8 cellular contexts compared by ENCODE assay signal in genomic region chr17:35373532-35373983, GRCh38. TPM values are rescaled to one million over a fixed set of nuclear protein-coding genes. Genes with fewer than 3 reads are reported as not detected.
A peak's percentile ranks its signal among the peaks of the same experiment; 100 is the strongest.
DNase-seq lines count a peak whose midpoint lies in the region; ATAC-seq and TF ChIP-seq lines count a peak whose summit lies in the region.

A gene with protein sequence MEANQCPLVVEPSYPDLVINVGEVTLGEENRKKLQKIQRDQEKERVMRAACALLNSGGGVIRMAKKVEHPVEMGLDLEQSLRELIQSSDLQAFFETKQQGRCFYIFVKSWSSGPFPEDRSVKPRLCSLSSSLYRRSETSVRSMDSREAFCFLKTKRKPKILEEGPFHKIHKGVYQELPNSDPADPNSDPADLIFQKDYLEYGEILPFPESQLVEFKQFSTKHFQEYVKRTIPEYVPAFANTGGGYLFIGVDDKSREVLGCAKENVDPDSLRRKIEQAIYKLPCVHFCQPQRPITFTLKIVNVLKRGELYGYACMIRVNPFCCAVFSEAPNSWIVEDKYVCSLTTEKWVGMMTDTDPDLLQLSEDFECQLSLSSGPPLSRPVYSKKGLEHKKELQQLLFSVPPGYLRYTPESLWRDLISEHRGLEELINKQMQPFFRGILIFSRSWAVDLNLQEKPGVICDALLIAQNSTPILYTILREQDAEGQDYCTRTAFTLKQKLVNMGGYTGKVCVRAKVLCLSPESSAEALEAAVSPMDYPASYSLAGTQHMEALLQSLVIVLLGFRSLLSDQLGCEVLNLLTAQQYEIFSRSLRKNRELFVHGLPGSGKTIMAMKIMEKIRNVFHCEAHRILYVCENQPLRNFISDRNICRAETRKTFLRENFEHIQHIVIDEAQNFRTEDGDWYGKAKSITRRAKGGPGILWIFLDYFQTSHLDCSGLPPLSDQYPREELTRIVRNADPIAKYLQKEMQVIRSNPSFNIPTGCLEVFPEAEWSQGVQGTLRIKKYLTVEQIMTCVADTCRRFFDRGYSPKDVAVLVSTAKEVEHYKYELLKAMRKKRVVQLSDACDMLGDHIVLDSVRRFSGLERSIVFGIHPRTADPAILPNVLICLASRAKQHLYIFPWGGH (minus strand): TSS chr17:35373621. CDS start chr17:35363807, 9,814 bp downstream.

- H3K4me3 ChIP-seq in DOHH2 (ENCODE audit: low read length) = peak within 1 kb of the TSS; percentile 76
- peak within 1 kb of the TSS; percentile 21 for H3K4me3 ChIP-seq in NT2/D1 (ENCODE audit: insufficient read length, low read depth)
- peak within 1 kb of the TSS; percentile 54 for H3K4me3 ChIP-seq in epithelial cell of proximal tubule (ENCODE audit: low read depth, low read length)
- peak within 1 kb of the TSS; percentile 58 to 92 for H3K4me3 ChIP-seq in muscle layer of colon (ENCODE audit: low read depth in 1 of 2, low read length in 2 of 2)

- H3K4me1 ChIP-seq in DOHH2 (ENCODE audit: control insufficient read depth, low read length) = peaks cover 14% of the 10 kb centered on the region
- H3K4me1 ChIP-seq in NT2/D1 (ENCODE audit: insufficient read depth, insufficient read length) = no peaks in the 10 kb centered on the region
- H3K4me1 ChIP-seq in muscle layer of colon (ENCODE audit: insufficient read depth, low read length) = no peaks in the 10 kb centered on the region

- H3K79me2 ChIP-seq in DOHH2 (ENCODE audit: control insufficient read depth, low read length) = peaks cover 34% of the 10 kb centered on the region

- ATAC-seq in HG02884 (IDR thresholded peaks at IDR 0.05; ENCODE audit: unreplicated experiment) (peak; percentile 53), HG03571 (IDR thresholded peaks at IDR 0.05; ENCODE audit: unreplicated experiment) (no peak)

- H3F3A ChIP-seq in DOHH2 (ENCODE audit: control insufficient read depth, insufficient read depth) = no peaks in the 10 kb centered on the region

- H3K4me2 ChIP-seq in DOHH2 (ENCODE audit: low read length) = peak within 1 kb of the TSS; percentile 77

- peak within 1 kb of the TSS; percentile 61 for H3K9ac ChIP-seq in NT2/D1 (ENCODE audit: insufficient read length, low read depth)
- peak within 1 kb of the TSS; percentile 99 for H3K9ac ChIP-seq in muscle layer of colon (ENCODE audit: low read length)

- H3K27ac ChIP-seq in DOHH2 (ENCODE audit: low read depth, low read length) (peak within 1 kb of the TSS; percentile 55), muscle layer of colon (ENCODE audit: low read depth, low read length) (peak within 1 kb of the TSS; percentile 91)

- H3K9me3 ChIP-seq in DOHH2 (ENCODE audit: control insufficient read depth, insufficient read depth, low read length) (peaks cover 16% of the 10 kb centered on the region), NT2/D1 (ENCODE audit: insufficient read depth, low read length) (no peaks in the 10 kb centered on the region), muscle layer of colon (ENCODE audit: low read length) (no peaks in the 10 kb centered on the region)

- H3K36me3 ChIP-seq in DOHH2 (ENCODE audit: control insufficient read depth, low read length) (peaks cover 7% of the 10 kb centered on the region), NT2/D1 (ENCODE audit: insufficient read depth, insufficient read length, low read length) (no peaks in the 10 kb centered on the region), muscle layer of colon (ENCODE audit: insufficient read depth, low read length) (no peaks in the 10 kb centered on the region)

- H4K20me1 ChIP-seq in DOHH2 (ENCODE audit: control insufficient read depth, insufficient read depth, low read depth, low read length) = no peaks in the 10 kb centered on the region

- H3K9me2 ChIP-seq in DOHH2 (replicated peaks; ENCODE audit: control insufficient read depth, low read length) = no peaks in the 10 kb centered on the region

- TF ChIP-seq CTCF in DOHH2 (IDR thresholded peaks at IDR 0.05; ENCODE audit: low read depth, low read length, poor library complexity, severe bottlenecking) (no peak), epithelial cell of proximal tubule (conservative IDR thresholded peaks at IDR 0.05; ENCODE audit: low read depth, low read length) (no peak)

- peaks cover 40% of the 10 kb centered on the region for H3K27me3 ChIP-seq in DOHH2 (ENCODE audit: control insufficient read depth, low read length)
- peaks cover 65% of the 10 kb centered on the region for H3K27me3 ChIP-seq in NT2/D1 (ENCODE audit: insufficient read depth, insufficient read length)
- H3K27me3 ChIP-seq in muscle layer of colon (ENCODE audit: control insufficient read depth in 1 of 2, insufficient read depth in 2 of 2, low read length in 2 of 2) = no peaks in the 10 kb centered on the region

- DNase-seq in NT2/D1 (ENCODE audit: low read depth, low spot score) (no peak), epithelial cell of proximal tubule (ENCODE audit: low read depth) (no peak)
- DNase-seq in activated T-cell treated with anti-CD3 and anti-CD28 coated beads, Interleukin-2, amount 50 U/mL, for 1 hour = peak; percentile 82
- DNase-seq in stimulated activated CD8-positive, alpha-beta memory T cell treated with anti-CD3 and anti-CD28 coated beads, Interleukin-7, amount 100 ng/mL, for 1 hour (ENCODE audit: low read depth in 2 of 2) = peak; percentile 61 to 68

RNA-seq across cellular contexts. Expression of the gene that starts here (rescaled TPM):
- 2.1 and 2.8 TPM in 2 replicates for total RNA-seq in epithelial cell of proximal tubule

Comparison
In these comparisons a context has a peak if more than half of its experiments do, and no peak if none do; other contexts are left out.
1. H3K4me3 ChIP-seq: peak in every context shown above with its lines; median percentile 76 in DOHH2; 75 in muscle layer of colon; 54 in epithelial cell of proximal tubule; 21 in NT2/D1.
2. DNase-seq: peak in activated T-cell treated with anti-CD3 and anti-CD28 coated beads, Interleukin-2, amount 50 U/mL, for 1 hour (single experiment) and stimulated activated CD8-positive, alpha-beta memory T cell treated with anti-CD3 and anti-CD28 coated beads, Interleukin-7, amount 100 ng/mL, for 1 hour (2 of 2); none in NT2/D1 (single experiment) and epithelial cell of proximal tubule (single experiment).